In the genomic region with DNA sequence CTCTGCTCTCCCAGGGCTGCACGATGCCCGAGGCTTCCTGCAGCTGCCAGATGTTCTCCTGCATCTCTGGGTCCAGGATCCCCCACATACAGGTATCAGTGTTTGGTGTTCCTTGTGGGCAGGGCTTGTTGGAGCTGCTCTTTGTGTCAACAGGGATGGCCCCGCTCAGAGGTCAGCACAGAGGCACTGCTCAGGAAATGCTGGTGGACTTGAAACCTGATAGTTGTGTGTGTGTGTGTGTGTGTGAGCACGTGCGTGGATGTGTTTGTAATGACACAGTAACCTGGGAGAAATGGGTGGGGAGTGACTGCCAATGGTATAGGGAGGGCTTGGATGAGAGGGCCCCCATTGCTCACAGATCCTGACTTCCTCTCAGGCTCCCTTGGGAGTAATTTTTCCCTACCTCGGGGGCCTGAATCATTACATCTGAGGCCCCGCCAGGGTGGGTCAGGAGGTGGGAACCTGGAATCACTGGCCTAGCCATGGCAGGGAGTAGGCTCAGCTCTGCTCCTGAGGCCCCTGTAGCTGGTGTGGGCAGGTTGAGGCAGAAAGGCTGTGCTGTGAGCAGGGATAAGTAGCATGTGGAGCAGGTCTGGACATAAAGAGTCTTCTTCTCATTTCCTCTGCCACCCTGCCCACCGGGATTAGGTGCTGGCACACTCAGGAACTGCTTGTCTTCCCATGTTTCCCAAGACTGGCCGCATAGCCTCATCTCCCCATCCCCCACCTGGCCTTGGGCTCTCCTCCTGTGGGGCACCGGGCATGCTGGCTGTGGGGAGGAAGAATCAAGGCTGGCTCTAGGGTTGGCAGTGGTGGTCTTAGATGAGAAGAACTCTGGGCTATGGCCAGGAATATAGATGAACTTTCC, we compare ENCODE assay signal across 22 cellular contexts. TPM values are rescaled to one million over a fixed set of nuclear protein-coding genes. Genes with fewer than 3 reads are reported as not detected.
A peak's percentile ranks its signal among the peaks of the same experiment; 100 is the strongest.
DNase-seq lines count a peak whose midpoint lies in the region; ATAC-seq and TF ChIP-seq lines count a peak whose summit lies in the region.
"Had no signal": no experiment of that assay in that cellular context is flagged by ENCODE, and none has a peak within 500 bp of the region (broad histone marks: within the 10 kb centered on the region; RNA-seq: fewer than 3 reads in every experiment).

No MANE protein-coding gene starts in this region.

- no peak overlapping the region for H3K4me2 ChIP-seq in GM23248 (ENCODE audit: unreplicated experiment)

- ATAC-seq in lung (ENCODE audit: insufficient read depth, low FRiP score) (no peak), GM21423 (IDR thresholded peaks at IDR 0.05; ENCODE audit: unreplicated experiment) (no peak)
- ATAC-seq: naive thymus-derived CD4-positive, alpha-beta T cell; stimulated activated naive CD8-positive, alpha-beta T cell treated with anti-CD3 and anti-CD28 coated beads, Interleukin-15, Interleukin-2, amounts not matched to agents 100 U/mL and 50 U/mL, for 24 hours had no signal

- H3K9me3 ChIP-seq in GM23248 (ENCODE audit: low read depth) = no peaks in the 10 kb centered on the region
- no peaks in the 10 kb centered on the region for H3K9me3 ChIP-seq in lung (ENCODE audit: control insufficient read depth in 2 of 2, insufficient read depth in 1 of 2, low read length in 1 of 2)
- no peaks in the 10 kb centered on the region for H3K9me3 ChIP-seq in CD8-positive, alpha-beta memory T cell (ENCODE audit: low read length)
- H3K9me3 ChIP-seq: HAP-1, thyroid gland had no signal

- 0 out of 2 replicates have a peak, but pooled peaks cover 3% of the 10 kb centered on the region for H3K4me1 ChIP-seq in GM23248 (ENCODE audit: insufficient read depth)
- peaks cover 0 to 2% of the 10 kb centered on the region in 2 donors for H3K4me1 ChIP-seq in lung (ENCODE audit: control insufficient read depth in 2 of 2, insufficient read depth in 2 of 2, low read length in 2 of 2)
- H3K4me1 ChIP-seq in CD8-positive, alpha-beta memory T cell (ENCODE audit: insufficient read depth, low read length) = peaks cover under 1% of the 10 kb centered on the region

- no peaks in the 10 kb centered on the region for H3F3A ChIP-seq in GM23248 (ENCODE audit: insufficient read depth)

- peaks cover 2% of the 10 kb centered on the region for H3K27me3 Mint-ChIP-seq in chondrocyte (ENCODE audit: low read depth)
- H3K27me3 Mint-ChIP-seq in CD8-positive, alpha-beta memory T cell = no peaks in the 10 kb centered on the region
- H3K27me3 Mint-ChIP-seq: CD4-positive, alpha-beta T cell had no signal

- H3K9me2 ChIP-seq in GM23248 (ENCODE audit: insufficient read depth) = no peaks in the 10 kb centered on the region

- CTCF ChIA-PET in CD8-positive, alpha-beta memory T cell (lab: Charles Lee) = interaction anchor here (1.5 to 5.2 kb wide), 2 partner anchors 396 to 397 kb away, joined by 3 to 73 read pairs; no protein-coding TSS in a partner anchor

- H3K27me3 ChIP-seq in GM23248 (replicated peaks; ENCODE audit: insufficient read depth) = no peaks in the 10 kb centered on the region
- no peaks in the 10 kb centered on the region for H3K27me3 ChIP-seq in lung (ENCODE audit: control insufficient read depth, insufficient read depth)
- no peaks in the 10 kb centered on the region for H3K27me3 ChIP-seq in CD8-positive, alpha-beta memory T cell (ENCODE audit: insufficient read depth, low read length, poor library complexity, severe bottlenecking)
- H3K27me3 ChIP-seq: thyroid gland had no signal

- H3K9me3 Mint-ChIP-seq in chondrocyte (ENCODE audit: low read depth) = no peaks in the 10 kb centered on the region
- H3K9me3 Mint-ChIP-seq in CD8-positive, alpha-beta memory T cell = no peaks in the 10 kb centered on the region
- H3K9me3 Mint-ChIP-seq: activated naive CD8-positive, alpha-beta T cell treated with anti-CD3 and anti-CD28 coated beads, Interleukin-2, amount 10 ng/mL, durations not matched to agents 7 days and 5 days; CD4-positive, alpha-beta T cell; naive thymus-derived CD4-positive, alpha-beta T cell had no signal

- in situ Hi-C loops in GM23248 (cut with MboI) = loop anchor here (5.0 to 10.0 kb wide), 2 partner anchors 391 to 558 kb away; no protein-coding TSS in a partner anchor

- peaks cover 4% of the 10 kb centered on the region; the same call in 1 of the 2 replicates for H3K79me2 ChIP-seq in GM23248 (ENCODE audit: insufficient read depth)

- DNase-seq in COLO829 (ENCODE audit: low spot score) = peak; percentile 11
- peak; percentile 37 for DNase-seq in GM23248
- peak; percentile 68 for DNase-seq in chondrocyte (ENCODE audit: low spot score)
- peak; percentile 26 for DNase-seq in lung (ENCODE audit: low spot score)
- DNase-seq in retina = no peak
- DNase-seq in CD8-positive, alpha-beta memory T cell = no peak
- no peak for DNase-seq in NCI-H748 (lab: John Stamatoyannopoulos, UW; ENCODE audit: unreplicated experiment)
- DNase-seq: activated CD4-positive, CD25-positive, alpha-beta regulatory T cell treated with anti-CD3 and anti-CD28 coated beads, Interleukin-2, amount 50 U/mL, for 72 hours; activated naive CD8-positive, alpha-beta T cell treated with anti-CD3 and anti-CD28 coated beads, Interleukin-2, amount 10 ng/mL, durations not matched to agents 7 days and 5 days; CD4-positive, alpha-beta T cell; DMS153; foreskin melanocyte; hypothalamus; mammary epithelial cell; naive thymus-derived CD4-positive, alpha-beta T cell; NCI-H1417 treated with DMSO at 0.1 percent for 48 hours; NCI-H524; stimulated activated naive CD8-positive, alpha-beta T cell treated with anti-CD3 and anti-CD28 coated beads, Interleukin-15, Interleukin-2, amounts not matched to agents 100 U/mL and 50 U/mL, for 24 hours; thyroid gland had no signal

- no peak overlapping the region for H3K27ac Mint-ChIP-seq in chondrocyte (ENCODE audit: unreplicated experiment)
- no peak overlapping the region for H3K27ac Mint-ChIP-seq in CD8-positive, alpha-beta memory T cell
- H3K27ac Mint-ChIP-seq: activated naive CD8-positive, alpha-beta T cell treated with anti-CD3 and anti-CD28 coated beads, Interleukin-2, amount 10 ng/mL, durations not matched to agents 7 days and 5 days; CD4-positive, alpha-beta T cell; naive thymus-derived CD4-positive, alpha-beta T cell had no signal

- H3K4me1 Mint-ChIP-seq in chondrocyte (ENCODE audit: low read depth) = peaks cover 7% of the 10 kb centered on the region
- H3K4me1 Mint-ChIP-seq in CD8-positive, alpha-beta memory T cell = peaks cover 7 to 25% (median 11%) of the 10 kb centered on the region in 3 donors

- H2AFZ ChIP-seq in GM23248 = no peak overlapping the region

- H3K36me3 ChIP-seq in GM23248 (ENCODE audit: low read depth) = no peaks in the 10 kb centered on the region
- no peaks in the 10 kb centered on the region for H3K36me3 ChIP-seq in lung (ENCODE audit: control insufficient read depth in 2 of 2, insufficient read depth in 2 of 2, low read length in 2 of 2)
- no peaks in the 10 kb centered on the region for H3K36me3 ChIP-seq in CD8-positive, alpha-beta memory T cell (ENCODE audit: insufficient read depth, low read length)
- H3K36me3 ChIP-seq: thyroid gland had no signal

- TF ChIP-seq CTCF in chondrocyte (IDR thresholded peaks at IDR 0.05) (no peak), lung (IDR thresholded peaks at IDR 0.05; ENCODE audit: control extremely low read depth, extremely low read depth) (no peak)

- H4K20me1 ChIP-seq in GM23248 (ENCODE audit: insufficient read depth) = no peaks in the 10 kb centered on the region

- POLR2A ChIA-PET in CD8-positive, alpha-beta memory T cell (lab: Charles Lee) = no interaction called here

- H3K4me3 Mint-ChIP-seq in chondrocyte (ENCODE audit: unreplicated experiment) = no peak overlapping the region
- H3K4me3 Mint-ChIP-seq in CD8-positive, alpha-beta memory T cell = peak overlapping the region in 2 of 7 donors; percentile 11 to 69
- H3K4me3 Mint-ChIP-seq: activated naive CD8-positive, alpha-beta T cell treated with anti-CD3 and anti-CD28 coated beads, Interleukin-2, amount 10 ng/mL, durations not matched to agents 7 days and 5 days had no signal

- H3K4me3 ChIP-seq in GM23248 (no peak overlapping the region), lung (no peak overlapping the region)
- no peak overlapping the region for H3K4me3 ChIP-seq in CD8-positive, alpha-beta memory T cell (ENCODE audit: low read length)
- H3K4me3 ChIP-seq: HAP-1, skin epidermis, thyroid gland had no signal

- 57 to 61% methylated on average over 9 to 10 of the region's 10 CpGs for WGBS in GM23248 (ENCODE audit: low coverage in 1 of 2, low lambda C conversion rate in 2 of 2, missing lambda C conversion rate in 2 of 2), 2 experiments
- WGBS in lung, 2 donors = 61 to 74% methylated on average over 10 of the region's 10 CpGs

- H3K9ac ChIP-seq in GM23248 = no peak overlapping the region

- H3K27ac ChIP-seq in GM23248 (no peak overlapping the region), lung (ENCODE audit: low read depth in 1 of 2, low read length in 1 of 2) (no peak overlapping the region)
- H3K27ac ChIP-seq in CD8-positive, alpha-beta memory T cell (ENCODE audit: low read depth, low read length) = no peak overlapping the region
- H3K27ac ChIP-seq: skin epidermis, thyroid gland had no signal

- no peaks in the 10 kb centered on the region for H3K36me3 Mint-ChIP-seq in chondrocyte (ENCODE audit: low read depth)
- peaks cover 0 to 4% (median 0%) of the 10 kb centered on the region in 3 donors for H3K36me3 Mint-ChIP-seq in CD8-positive, alpha-beta memory T cell
- H3K36me3 Mint-ChIP-seq: activated naive CD8-positive, alpha-beta T cell treated with anti-CD3 and anti-CD28 coated beads, Interleukin-2, amount 10 ng/mL, durations not matched to agents 7 days and 5 days; naive thymus-derived CD4-positive, alpha-beta T cell had no signal

RNA-seq across cellular contexts. Expression of a gene that starts 2.5 kb away (rescaled TPM):
- total RNA-seq in GM23248 (2014; rRNA removed; shearing (Covaris generic)) = 12.6 and 15.8 TPM in 2 replicates
- polyA plus RNA-seq in GM23248 (2016; fragmentation: Nextera tagmentation; extraction: Ambion mirVana) (4.7 and 5.3 TPM in 2 replicates), lung (10 to 100 TPM; 30.4 to 39.5 TPM)
- total RNA-seq in chondrocyte (14.4 to 33.4 TPM (median 32.9 TPM) in 3 replicates), lung (10 to 100 TPM; 41.2 to 58.7 TPM)
- total RNA-seq in CD8-positive, alpha-beta memory T cell = 1 to 10 TPM; 7.2 to 7.7 TPM
- 4.8 TPM for polyA plus RNA-seq in CD8-positive, alpha-beta memory T cell

Comparison
In these comparisons a context has a peak if more than half of its experiments do, and no peak if none do; other contexts are left out.
1. DNase-seq: peak in COLO829 (single experiment), GM23248 (single experiment), chondrocyte (single experiment) and lung (single experiment); none in retina (single experiment), CD8-positive, alpha-beta memory T cell (0 of 5) and NCI-H748 (single experiment).